ENCODE assay signal across 38 cellular contexts in genomic region chr1:169577981-169578738, GRCh38. TPM values are rescaled to one million over a fixed set of nuclear protein-coding genes. Genes with fewer than 3 reads are reported as not detected.
"Had no signal": no experiment of that assay in that cellular context is flagged by ENCODE, and none has a peak within 500 bp of the region (broad histone marks: within the 10 kb centered on the region; RNA-seq: fewer than 3 reads in every experiment).

No MANE protein-coding gene starts in this region.

- H3K36me3 ChIP-seq: ascending aorta, breast epithelium, cardiac muscle cell, colonic mucosa, esophagus squamous epithelium, gastroesophageal sphincter, WERI-Rb-1 had no signal

- H3K27ac Mint-ChIP-seq: activated B cell treated with CpG ODN at 0.5 μM for 24 hours; activated CD8-positive, alpha-beta T cell treated with anti-CD3 and anti-CD28 coated beads for 36 hours; activated naive CD4-positive, alpha-beta T cell treated with anti-CD3 and anti-CD28 coated beads, Interleukin-2, amount 50 U/mL, for 72 hours; activated naive CD8-positive, alpha-beta T cell treated with anti-CD3 and anti-CD28 coated beads, Interleukin-2, amount 10 ng/mL, durations not matched to agents 7 days and 5 days; activated T-helper 17 cell treated with anti-CD3 and anti-CD28 coated beads, Interleukin-2, amount 50 U/mL, for 72 hours; brain; T-helper 17 cell; T-helper 2 cell treated with Interferon-gamma antibody and Interleukin-4, amounts not matched to agents 5 μg/mL and 100 μg/mL, for 36 hours had no signal

- H3K4me1 ChIP-seq: ascending aorta, breast epithelium, colonic mucosa, esophagus squamous epithelium, gastroesophageal sphincter had no signal

- FAIRE-seq: endometrium, endothelial cell of umbilical vein had no signal

- H3K27ac ChIP-seq: ascending aorta, breast epithelium, cardiac muscle cell, colonic mucosa, epithelial cell of prostate, esophagus squamous epithelium, gastroesophageal sphincter, WERI-Rb-1 had no signal

- H3K9me3 ChIP-seq: ascending aorta, breast epithelium, colonic mucosa, esophagus squamous epithelium, gastroesophageal sphincter had no signal

- H3K9me3 Mint-ChIP-seq: activated B cell treated with CpG ODN at 0.5 μM for 24 hours; activated CD8-positive, alpha-beta T cell treated with anti-CD3 and anti-CD28 coated beads for 36 hours; activated naive CD4-positive, alpha-beta T cell treated with anti-CD3 and anti-CD28 coated beads, Interleukin-2, amount 50 U/mL, for 72 hours; activated naive CD8-positive, alpha-beta T cell treated with anti-CD3 and anti-CD28 coated beads, Interleukin-2, amount 10 ng/mL, durations not matched to agents 7 days and 5 days; activated T-cell treated with anti-CD3 and anti-CD28 coated beads, Interleukin-2, amount 50 U/mL, for 4 hours; activated T-helper 17 cell treated with anti-CD3 and anti-CD28 coated beads, Interleukin-2, amount 50 U/mL, for 72 hours; brain; T-helper 2 cell treated with Interferon-gamma antibody and Interleukin-4, amounts not matched to agents 5 μg/mL and 100 μg/mL, for 36 hours had no signal

- H3K27me3 Mint-ChIP-seq: activated CD8-positive, alpha-beta T cell treated with anti-CD3 and anti-CD28 coated beads for 36 hours; activated T-helper 17 cell treated with anti-CD3 and anti-CD28 coated beads, Interleukin-2, amount 50 U/mL, for 72 hours had no signal

- H3K4me3 Mint-ChIP-seq: activated B cell treated with CpG ODN at 0.5 μM for 24 hours; activated CD8-positive, alpha-beta T cell treated with anti-CD3 and anti-CD28 coated beads for 36 hours; activated naive CD8-positive, alpha-beta T cell treated with anti-CD3 and anti-CD28 coated beads, Interleukin-2, amount 10 ng/mL, durations not matched to agents 7 days and 5 days; activated T-cell treated with anti-CD3 and anti-CD28 coated beads, Interleukin-2, amount 50 U/mL, for 4 hours; activated T-helper 17 cell treated with anti-CD3 and anti-CD28 coated beads, Interleukin-2, amount 50 U/mL, for 72 hours; brain; T-helper 17 cell; T-helper 2 cell treated with Interferon-gamma antibody and Interleukin-4, amounts not matched to agents 5 μg/mL and 100 μg/mL, for 36 hours had no signal

- H3K27me3 ChIP-seq: ascending aorta, colonic mucosa had no signal

- H3K4me1 Mint-ChIP-seq: activated B cell treated with CpG ODN at 0.5 μM for 24 hours; activated naive CD8-positive, alpha-beta T cell treated with anti-CD3 and anti-CD28 coated beads, Interleukin-2, amount 10 ng/mL, durations not matched to agents 7 days and 5 days; brain had no signal

- DNase-seq: activated B cell treated with CpG ODN at 0.5 μM for 24 hours; activated CD4-positive, alpha-beta T cell treated with anti-CD3 and anti-CD28 coated beads for 48 hours; activated CD4-positive, alpha-beta T cell treated with anti-CD3 and anti-CD28 coated beads, Interleukin-2, amount 50 U/mL, for 1 hour; activated CD4-positive, alpha-beta T cell treated with anti-CD3 and anti-CD28 coated beads, Interleukin-2, amount 50 U/mL, for 48 hours; activated CD8-positive, alpha-beta memory T cell treated with anti-CD3 and anti-CD28 coated beads for 24 hours; activated CD8-positive, alpha-beta T cell treated with anti-CD3 and anti-CD28 coated beads for 36 hours; activated effector memory CD4-positive, alpha-beta T cell treated with Interleukin-2 at 50 U/mL for 16 hours; activated gamma-delta T cell treated with Interleukin-2 at 50 U/mL for 16 hours; activated naive CD4-positive, alpha-beta T cell treated with Interleukin-2 at 50 U/mL for 16 hours; activated naive CD8-positive, alpha-beta T cell treated with anti-CD3 and anti-CD28 coated beads, Interleukin-2, amount 10 ng/mL, durations not matched to agents 7 days and 5 days; activated T-cell treated with anti-CD3 and anti-CD28 coated beads, Interleukin-2, amount 50 U/mL, for 4 hours; central memory CD4-positive, alpha-beta T cell; cerebellar nuclear complex; colonic mucosa; effector CD8-positive, alpha-beta T cell; esophagus squamous epithelium; foreskin melanocyte; SW 1271; T-helper 1 cell; T-helper 17 cell; T1000; WERI-Rb-1 had no signal

- H3K36me3 Mint-ChIP-seq: activated naive CD8-positive, alpha-beta T cell treated with anti-CD3 and anti-CD28 coated beads, Interleukin-2, amount 10 ng/mL, durations not matched to agents 7 days and 5 days; brain had no signal

- ATAC-seq: activated CD4-positive, CD25-positive, alpha-beta regulatory T cell treated with anti-CD3 and anti-CD28 coated beads, Interleukin-2, amount 50 U/mL, for 24 hours; activated CD8-positive, alpha-beta T cell treated with anti-CD3 and anti-CD28 coated beads for 36 hours; activated naive CD4-positive, alpha-beta T cell treated with anti-CD3 and anti-CD28 coated beads, Interleukin-2, amount 50 U/mL, for 72 hours; activated T-cell treated with anti-CD3 and anti-CD28 coated beads, Interleukin-2, amount 50 U/mL, for 4 hours; activated T-helper 17 cell treated with anti-CD3 and anti-CD28 coated beads, Interleukin-2, amount 50 U/mL, for 72 hours; gastroesophageal sphincter; T-helper 17 cell had no signal

- H3K4me3 ChIP-seq: ascending aorta, breast epithelium, cardiac muscle cell, colonic mucosa, esophagus squamous epithelium, gastroesophageal sphincter had no signal

RNA-seq across cellular contexts. Expression of gene F5, which starts 8.1 kb away (rescaled TPM):
- total RNA-seq: ascending aorta, cardiac muscle cell, dermis microvascular lymphatic vessel endothelial cell, endothelial cell of umbilical vein, fibroblast of villous mesenchyme, glomerular endothelial cell had no signal
- polyA plus RNA-seq: endothelial cell of umbilical vein, fibroblast of lung had no signal

RNA-seq across cellular contexts. Expression of gene SELP, which starts 51.8 kb away (rescaled TPM):
- total RNA-seq: cardiac muscle cell, fibroblast of lung, fibroblast of villous mesenchyme had no signal
- polyA plus RNA-seq: cardiac muscle cell, fibroblast of lung had no signal
